In genomic region chr13:37381502-37381901, GRCh38 we compare ENCODE assay signal across 24 cellular contexts.
"Had no signal": no experiment of that assay in that cellular context is flagged by ENCODE, and none has a peak within 500 bp of the region (broad histone marks: within the 10 kb centered on the region; RNA-seq: fewer than 3 reads in every experiment).

No MANE protein-coding gene starts in this region.

- H3K36me3 ChIP-seq: adrenal gland, SJSA1 had no signal

- H3K9me3 ChIP-seq: adrenal gland, SJSA1 had no signal

- H3K4me3 Mint-ChIP-seq: activated CD8-positive, alpha-beta T cell treated with anti-CD3 and anti-CD28 coated beads for 36 hours; activated naive CD4-positive, alpha-beta T cell treated with anti-CD3 and anti-CD28 coated beads, Interleukin-2, amount 10 ng/mL, durations not matched to agents 7 days and 5 days; activated naive CD8-positive, alpha-beta T cell treated with anti-CD3 and anti-CD28 coated beads for 36 hours; activated T-cell treated with anti-CD3 and anti-CD28 coated beads, Interleukin-2, amount 50 U/mL, for 72 hours; IgD-negative memory B cell; T-helper 1 cell treated with Interleukin-12 subunit alpha and Interleukin-12 subunit beta and Interleukin-4 antibody, amounts not matched to agents 30 μg/mL and 1 μg/mL, for 36 hours had no signal

- DNase-seq: activated CD4-positive, alpha-beta T cell treated with anti-CD3 and anti-CD28 coated beads for 4 hours; activated CD8-positive, alpha-beta memory T cell treated with anti-CD3 and anti-CD28 coated beads, Interleukin-2, amount 50 U/mL, for 4 hours; activated CD8-positive, alpha-beta T cell treated with anti-CD3 and anti-CD28 coated beads for 36 hours; activated gamma-delta T cell treated with Interleukin-2 at 50 U/mL for 16 hours; activated naive CD4-positive, alpha-beta T cell treated with anti-CD3 and anti-CD28 coated beads, Interleukin-2, amount 10 ng/mL, durations not matched to agents 7 days and 5 days; activated naive CD8-positive, alpha-beta T cell treated with anti-CD3 and anti-CD28 coated beads for 36 hours; activated T-cell treated with anti-CD3 and anti-CD28 coated beads, Interleukin-2, amount 50 U/mL, for 72 hours; adrenal gland; anterior cingulate cortex; KG1; NCI-H1092 treated with DMSO at 0.1 percent for 48 hours; NCI-H1417 treated with DMSO at 0.1 percent for 48 hours; NCI-H1694 treated with DMSO at 0.1 percent for 48 hours; NCI-H2029 treated with DMSO at 0.1 percent for 48 hours; NCI-H345; NCI-H510A; NCI-H526 treated with DMSO at 0.1 percent for 48 hours; PC-3; SHP77 had no signal

- H3K27ac Mint-ChIP-seq: activated CD8-positive, alpha-beta T cell treated with anti-CD3 and anti-CD28 coated beads for 36 hours; activated naive CD4-positive, alpha-beta T cell treated with anti-CD3 and anti-CD28 coated beads, Interleukin-2, amount 10 ng/mL, durations not matched to agents 7 days and 5 days; activated naive CD8-positive, alpha-beta T cell treated with anti-CD3 and anti-CD28 coated beads for 36 hours; activated T-cell treated with anti-CD3 and anti-CD28 coated beads, Interleukin-2, amount 50 U/mL, for 72 hours; activated T-helper 2 cell treated with anti-CD3 and anti-CD28 coated beads, Interferon-gamma antibody, Interleukin-2, Interleukin-4, amounts not matched to agents 10 μg/mL and 5 μg/mL and 100 μg/mL, durations not matched to agents 14 hours and 24 hours and 36 hours; IgD-negative memory B cell; T-helper 1 cell treated with Interleukin-12 subunit alpha and Interleukin-12 subunit beta and Interleukin-4 antibody, amounts not matched to agents 30 μg/mL and 1 μg/mL, for 36 hours had no signal

- H3K27me3 ChIP-seq: adrenal gland, SJSA1 had no signal

- H3K36me3 Mint-ChIP-seq: activated naive CD4-positive, alpha-beta T cell treated with anti-CD3 and anti-CD28 coated beads, Interleukin-2, amount 10 ng/mL, durations not matched to agents 7 days and 5 days; activated naive CD8-positive, alpha-beta T cell treated with anti-CD3 and anti-CD28 coated beads for 36 hours; IgD-negative memory B cell had no signal

- H3K27me3 Mint-ChIP-seq: activated CD8-positive, alpha-beta T cell treated with anti-CD3 and anti-CD28 coated beads for 36 hours; activated naive CD4-positive, alpha-beta T cell treated with anti-CD3 and anti-CD28 coated beads, Interleukin-2, amount 10 ng/mL, durations not matched to agents 7 days and 5 days; activated naive CD8-positive, alpha-beta T cell treated with anti-CD3 and anti-CD28 coated beads for 36 hours; IgD-negative memory B cell had no signal

- H3K4me1 ChIP-seq: adrenal gland, SJSA1 had no signal

- ATAC-seq: activated CD4-positive, CD25-positive, alpha-beta regulatory T cell treated with anti-CD3 and anti-CD28 coated beads, Interleukin-2, amount 50 U/mL, for 24 hours; activated CD8-positive, alpha-beta T cell treated with anti-CD3 and anti-CD28 coated beads for 36 hours; activated T-cell treated with anti-CD3 and anti-CD28 coated beads, Interleukin-2, amount 50 U/mL, for 72 hours; PC-3 had no signal

- H3K9me3 Mint-ChIP-seq: activated CD8-positive, alpha-beta T cell treated with anti-CD3 and anti-CD28 coated beads for 36 hours; activated naive CD8-positive, alpha-beta T cell treated with anti-CD3 and anti-CD28 coated beads for 36 hours had no signal

- H3K4me1 Mint-ChIP-seq: activated naive CD4-positive, alpha-beta T cell treated with anti-CD3 and anti-CD28 coated beads, Interleukin-2, amount 10 ng/mL, durations not matched to agents 7 days and 5 days; activated naive CD8-positive, alpha-beta T cell treated with anti-CD3 and anti-CD28 coated beads for 36 hours; IgD-negative memory B cell had no signal

- H3K4me3 ChIP-seq: adrenal gland, SJSA1 had no signal

- H3K27ac ChIP-seq: adrenal gland, SJSA1 had no signal
